In genomic region chr13:110620596-110620995, GRCh38 we compare ENCODE assay signal across 25 cellular contexts.
"Had no signal": no experiment of that assay in that cellular context is flagged by ENCODE, and none has a peak within 500 bp of the region (broad histone marks: within the 10 kb centered on the region; RNA-seq: fewer than 3 reads in every experiment).

No MANE protein-coding gene starts in this region.

- H3K27me3 Mint-ChIP-seq: effector memory CD8-positive, alpha-beta T cell; naive B cell; natural killer cell treated with Interleukin-12 subunit alpha and Interleukin-12 subunit beta and Interleukin-15 and Interleukin-18, amount 100 ng/mL, for 72 hours; stimulated activated naive B cell treated with anti-CD40 and anti-IgM and Interleukin-4, amounts not matched to agents 10 μg/mL and 1 μg/mL and 100 μg/mL, for 72 hours; stimulated activated naive CD8-positive, alpha-beta T cell treated with anti-CD3 and anti-CD28 coated beads, Interleukin-15, Interleukin-2, amounts not matched to agents 100 ng/mL and 50 ng/mL, for 24 hours had no signal

- H3K36me3 Mint-ChIP-seq: natural killer cell treated with Interleukin-12 subunit alpha and Interleukin-12 subunit beta and Interleukin-15 and Interleukin-18, amount 100 ng/mL, for 72 hours had no signal

- H3K36me3 ChIP-seq: neural progenitor cell had no signal

- H3K9me3 ChIP-seq: gastroesophageal sphincter, heart left ventricle, left ventricle myocardium inferior, lower lobe of right lung, prostate gland, thoracic aorta, tibial nerve, upper lobe of left lung had no signal

- H3K27ac Mint-ChIP-seq: natural killer cell treated with Interleukin-12 subunit alpha and Interleukin-12 subunit beta and Interleukin-15 and Interleukin-18, amount 100 ng/mL, for 72 hours; neural progenitor cell; stimulated activated naive B cell treated with anti-CD40 and anti-IgM and Interleukin-4, amounts not matched to agents 10 μg/mL and 1 μg/mL and 100 μg/mL, for 72 hours; stimulated activated naive CD8-positive, alpha-beta T cell treated with anti-CD3 and anti-CD28 coated beads, Interleukin-15, Interleukin-2, amounts not matched to agents 100 ng/mL and 50 ng/mL, for 24 hours had no signal

- H3K4me3 Mint-ChIP-seq: effector memory CD8-positive, alpha-beta T cell; naive B cell; natural killer cell treated with Interleukin-12 subunit alpha and Interleukin-12 subunit beta and Interleukin-15 and Interleukin-18, amount 100 ng/mL, for 72 hours; neural progenitor cell; stimulated activated naive B cell treated with anti-CD40 and anti-IgM and Interleukin-4, amounts not matched to agents 10 μg/mL and 1 μg/mL and 100 μg/mL, for 72 hours; stimulated activated naive CD8-positive, alpha-beta T cell treated with anti-CD3 and anti-CD28 coated beads, Interleukin-15, Interleukin-2, amounts not matched to agents 100 ng/mL and 50 ng/mL, for 24 hours had no signal

- H3K4me3 ChIP-seq: gastroesophageal sphincter, heart left ventricle, left ventricle myocardium inferior, lower lobe of right lung, neural progenitor cell, prostate gland, skin epidermis, thoracic aorta, tibial nerve, upper lobe of left lung had no signal

- DNase-seq: cerebellar nuclear complex; cortex of kidney; effector memory CD8-positive, alpha-beta T cell; heart left ventricle; hippocampal formation; left cardiac atrium; left ventricle myocardium inferior; lower lobe of right lung; naive B cell; right cardiac atrium; stimulated activated CD4-positive, alpha-beta T cell treated with anti-CD3 and anti-CD28 coated beads, Interleukin-15, amount 100 ng/mL, for 24 hours; stimulated activated CD4-positive, alpha-beta T cell treated with anti-CD3 and anti-CD28 coated beads, Interleukin-2, amount 100 ng/mL, for 48 hours; stimulated activated naive B cell treated with anti-CD40 and anti-IgM and Interleukin-4, amounts not matched to agents 10 μg/mL and 1 μg/mL and 100 μg/mL, for 72 hours; upper lobe of left lung had no signal

- H3K27ac ChIP-seq: left ventricle myocardium inferior, lower lobe of right lung, neural progenitor cell, prostate gland, skin epidermis, thoracic aorta, tibial nerve, upper lobe of left lung had no signal

- H3K27me3 ChIP-seq: gastroesophageal sphincter, heart left ventricle, neural progenitor cell, tibial nerve, upper lobe of left lung had no signal

- H3K4me2 ChIP-seq: neural progenitor cell had no signal

- FAIRE-seq: endometrium, islet of Langerhans, urothelium cell line had no signal

- ATAC-seq: effector memory CD8-positive, alpha-beta T cell; gastroesophageal sphincter; heart left ventricle; left cardiac atrium; lower lobe of right lung; natural killer cell treated with Interleukin-12 subunit alpha and Interleukin-12 subunit beta and Interleukin-15 and Interleukin-18, amount 100 ng/mL, for 72 hours; right cardiac atrium; stimulated activated naive B cell treated with anti-CD40 and anti-IgM and Interleukin-4, amounts not matched to agents 10 μg/mL and 1 μg/mL and 100 μg/mL, for 72 hours had no signal

- H3K9ac ChIP-seq: neural progenitor cell had no signal

- H2AFZ ChIP-seq: neural progenitor cell had no signal

- H3K9me3 Mint-ChIP-seq: effector memory CD8-positive, alpha-beta T cell; naive B cell; natural killer cell treated with Interleukin-12 subunit alpha and Interleukin-12 subunit beta and Interleukin-15 and Interleukin-18, amount 100 ng/mL, for 72 hours; neural progenitor cell; stimulated activated naive B cell treated with anti-CD40 and anti-IgM and Interleukin-4, amounts not matched to agents 10 μg/mL and 1 μg/mL and 100 μg/mL, for 72 hours; stimulated activated naive CD8-positive, alpha-beta T cell treated with anti-CD3 and anti-CD28 coated beads, Interleukin-15, Interleukin-2, amounts not matched to agents 100 ng/mL and 50 ng/mL, for 24 hours had no signal
